23 cellular contexts compared by ENCODE assay signal in genomic region chr22:29747832-29748231, GRCh38. TPM values are rescaled to one million over a fixed set of nuclear protein-coding genes. Genes with fewer than 3 reads are reported as not detected.
"Had no signal": no experiment of that assay in that cellular context is flagged by ENCODE, and none has a peak within 500 bp of the region (broad histone marks: within the 10 kb centered on the region; RNA-seq: fewer than 3 reads in every experiment).

No MANE protein-coding gene starts in this region.

- H3K4me3 ChIP-seq: gastrocnemius medialis, heart left ventricle, left ventricle myocardium inferior, pancreas, spleen, tibial nerve had no signal

- ATAC-seq: activated T-cell treated with anti-CD3 and anti-CD28 coated beads, Interleukin-2, amount 50 U/mL, for 72 hours; gastrocnemius medialis; heart left ventricle; naive thymus-derived CD4-positive, alpha-beta T cell; pancreas; sciatic nerve had no signal

- H3K4me3 Mint-ChIP-seq: activated naive CD8-positive, alpha-beta T cell treated with anti-CD3 and anti-CD28 coated beads for 36 hours; activated T-cell treated with anti-CD3 and anti-CD28 coated beads, Interleukin-2, amount 50 U/mL, for 72 hours; naive thymus-derived CD4-positive, alpha-beta T cell had no signal

- H3K27ac Mint-ChIP-seq: activated naive CD8-positive, alpha-beta T cell treated with anti-CD3 and anti-CD28 coated beads for 36 hours; activated T-cell treated with anti-CD3 and anti-CD28 coated beads, Interleukin-2, amount 50 U/mL, for 72 hours; naive thymus-derived CD4-positive, alpha-beta T cell had no signal

- H3K9me3 Mint-ChIP-seq: activated naive CD8-positive, alpha-beta T cell treated with anti-CD3 and anti-CD28 coated beads for 36 hours; activated T-cell treated with anti-CD3 and anti-CD28 coated beads, Interleukin-2, amount 50 U/mL, for 72 hours; naive thymus-derived CD4-positive, alpha-beta T cell had no signal

- H3K4me1 ChIP-seq: left ventricle myocardium inferior, pancreas had no signal

- H3K27ac ChIP-seq: gastrocnemius medialis, heart left ventricle, left ventricle myocardium inferior, pancreas, tibial nerve had no signal

- H3K27me3 Mint-ChIP-seq: activated naive CD8-positive, alpha-beta T cell treated with anti-CD3 and anti-CD28 coated beads for 36 hours; naive thymus-derived CD4-positive, alpha-beta T cell had no signal

- H3K27me3 ChIP-seq: gastrocnemius medialis, heart left ventricle, pancreas, spleen, tibial nerve had no signal

- DNase-seq: activated CD4-positive, alpha-beta T cell treated with anti-CD3 and anti-CD28 coated beads for 1 hour; activated naive CD8-positive, alpha-beta T cell treated with anti-CD3 and anti-CD28 coated beads for 36 hours; activated T-cell treated with anti-CD3 and anti-CD28 coated beads, Interleukin-2, amount 50 U/mL, for 72 hours; amniotic stem cell; dermis blood vessel endothelial cell; effector memory CD4-positive, alpha-beta T cell; gastrocnemius medialis; left ventricle myocardium inferior; mammary epithelial cell; midbrain; naive thymus-derived CD4-positive, alpha-beta T cell; pancreas; spleen; stimulated activated naive CD4-positive, alpha-beta T cell; SW 1271; T-helper 2 cell; WERI-Rb-1 had no signal

- H3K9me3 ChIP-seq: gastrocnemius medialis, heart left ventricle, left ventricle myocardium inferior, pancreas, spleen, tibial nerve had no signal

RNA-seq across cellular contexts. Expression of gene CABP7, which starts 28.0 kb away (rescaled TPM):
- total RNA-seq: activated CD8-positive, alpha-beta memory T cell treated with anti-CD3 and anti-CD28 coated beads for 36 hours; dermis blood vessel endothelial cell; epithelial cell of proximal tubule; gastrocnemius medialis; heart left ventricle; kidney epithelial cell; left ventricle myocardium inferior; sciatic nerve had no signal
